Comparison of ENCODE assay signal across 13 cellular contexts in the genomic region with DNA sequence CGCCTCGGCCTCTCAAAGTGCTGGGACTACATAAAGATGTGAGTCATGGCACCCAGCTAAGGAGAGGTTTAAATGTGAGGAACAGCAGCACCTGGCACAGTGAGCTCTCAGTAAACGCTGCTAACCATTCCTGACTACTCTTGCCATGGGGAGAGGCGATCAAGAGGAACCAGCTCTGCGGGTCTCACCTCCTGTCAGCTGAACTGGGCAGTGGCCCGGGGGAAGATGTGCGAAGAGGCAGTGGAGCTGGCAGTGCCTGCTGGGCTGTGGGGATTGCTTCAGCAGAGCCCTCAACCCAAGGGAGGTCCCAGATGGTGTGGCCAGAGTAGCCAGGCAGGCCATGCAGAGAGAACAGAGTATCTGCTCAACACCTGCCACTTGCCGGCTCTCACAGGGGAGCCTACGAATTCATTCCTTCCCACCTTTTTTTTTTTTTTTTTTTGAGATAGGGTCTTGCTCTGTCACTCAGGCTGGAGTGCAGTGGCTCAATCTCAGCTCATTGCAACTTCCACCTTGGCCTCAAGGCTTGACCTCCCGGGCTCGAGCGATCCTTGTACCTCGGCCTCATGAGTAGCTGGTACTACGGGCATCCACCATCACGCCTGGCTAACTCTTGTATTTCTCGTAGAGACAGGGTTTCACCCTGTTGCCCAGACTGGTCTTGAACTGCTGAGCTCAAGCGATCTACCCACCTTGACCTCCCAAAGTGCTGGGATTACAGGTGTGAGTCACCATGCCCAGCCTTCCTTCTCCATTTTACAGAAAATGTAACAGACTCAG. TPM values are rescaled to one million over a fixed set of nuclear protein-coding genes. Genes with fewer than 3 reads are reported as not detected.
DNase-seq lines count a peak whose midpoint lies in the region; ATAC-seq and TF ChIP-seq lines count a peak whose summit lies in the region.
"Had no signal": no experiment of that assay in that cellular context is flagged by ENCODE, and none has a peak within 500 bp of the region (broad histone marks: within the 10 kb centered on the region; RNA-seq: fewer than 3 reads in every experiment).

No MANE protein-coding gene starts in this region.

- no peak overlapping the region for H3K4me3 Mint-ChIP-seq in activated T-helper 1 cell treated with anti-CD3 and anti-CD28 coated beads, Interleukin-12 subunit alpha, Interleukin-12 subunit beta, Interleukin-2, Interleukin-4 antibody, amounts not matched to agents 30 ng/mL and 10 ng/mL and 1 ng/mL, durations not matched to agents 14 hours and 24 hours and 36 hours

- intact Hi-C loops in activated T-helper 1 cell treated with anti-CD3 and anti-CD28 coated beads, Interleukin-12 subunit alpha, Interleukin-12 subunit beta, Interleukin-2, Interleukin-4 antibody, amounts not matched to agents 30 ng/mL and 10 ng/mL and 1 ng/mL, durations not matched to agents 14 hours and 24 hours and 36 hours (cut with micrococcal nuclease) = no loop called here
- intact Hi-C loops in prostate gland (cut with DNase I) = loop anchor here (10.0 kb wide), 1 partner anchor 119 kb away; no protein-coding TSS in a partner anchor

- no peak overlapping the region for H3K4me3 ChIP-seq in prostate gland
- H3K4me3 ChIP-seq: testis had no signal

- WGBS in prostate gland = 74% methylated on average over 17 of the region's 17 CpGs

- H3K27ac Mint-ChIP-seq in activated T-helper 1 cell treated with anti-CD3 and anti-CD28 coated beads, Interleukin-12 subunit alpha, Interleukin-12 subunit beta, Interleukin-2, Interleukin-4 antibody, amounts not matched to agents 30 ng/mL and 10 ng/mL and 1 ng/mL, durations not matched to agents 14 hours and 24 hours and 36 hours = peak overlapping the region; percentile 23

- peaks cover 8% of the 10 kb centered on the region for H3K4me1 Mint-ChIP-seq in activated T-helper 1 cell treated with anti-CD3 and anti-CD28 coated beads, Interleukin-12 subunit alpha, Interleukin-12 subunit beta, Interleukin-2, Interleukin-4 antibody, amounts not matched to agents 30 ng/mL and 10 ng/mL and 1 ng/mL, durations not matched to agents 14 hours and 24 hours and 36 hours (ENCODE audit: low read depth)

- TF ChIP-seq POLR2A in prostate gland (IDR thresholded peaks at IDR 0.05) = no peak

- no peaks in the 10 kb centered on the region for H3K27me3 Mint-ChIP-seq in activated T-helper 1 cell treated with anti-CD3 and anti-CD28 coated beads, Interleukin-12 subunit alpha, Interleukin-12 subunit beta, Interleukin-2, Interleukin-4 antibody, amounts not matched to agents 30 ng/mL and 10 ng/mL and 1 ng/mL, durations not matched to agents 14 hours and 24 hours and 36 hours (ENCODE audit: insufficient read depth)

- no peak for TF ChIP-seq CTCF in prostate gland (IDR thresholded peaks at IDR 0.05)

- H3K4me1 ChIP-seq in prostate gland (replicated peaks) = peaks cover 9% of the 10 kb centered on the region
- H3K4me1 ChIP-seq: testis had no signal

- peaks cover 22% of the 10 kb centered on the region for H3K36me3 Mint-ChIP-seq in activated T-helper 1 cell treated with anti-CD3 and anti-CD28 coated beads, Interleukin-12 subunit alpha, Interleukin-12 subunit beta, Interleukin-2, Interleukin-4 antibody, amounts not matched to agents 30 ng/mL and 10 ng/mL and 1 ng/mL, durations not matched to agents 14 hours and 24 hours and 36 hours (ENCODE audit: low read depth)

- peak; percentile 28 for DNase-seq in HT-29 (ENCODE audit: low spot score)
- no peak for DNase-seq in activated T-helper 1 cell treated with anti-CD3 and anti-CD28 coated beads, Interleukin-12 subunit alpha, Interleukin-12 subunit beta, Interleukin-2, Interleukin-4 antibody, amounts not matched to agents 30 ng/mL and 10 ng/mL and 1 ng/mL, durations not matched to agents 14 hours and 24 hours and 36 hours (ENCODE audit: low spot score)
- peak; percentile 52 for DNase-seq in prostate gland (ENCODE audit: low spot score)
- no peak for DNase-seq in SHP77 (lab: John Stamatoyannopoulos, UW)
- DNase-seq in amniotic stem cell (lab: John Stamatoyannopoulos, UW) = no peak
- DNase-seq: activated CD8-positive, alpha-beta memory T cell treated with anti-CD3 and anti-CD28 coated beads, Interleukin-2, amount 50 U/mL, for 48 hours; NCI-H1092; NCI-H510A; RPMI8226; stimulated activated CD4-positive, alpha-beta T cell treated with anti-CD3 and anti-CD28 coated beads, Interleukin-4, amount 100 ng/mL, for 4 hours; testis had no signal

- no peaks in the 10 kb centered on the region for H3K9me3 ChIP-seq in prostate gland
- H3K9me3 ChIP-seq: testis had no signal

- H3K27me3 ChIP-seq in prostate gland (replicated peaks; ENCODE audit: insufficient read depth) = no peaks in the 10 kb centered on the region
- H3K27me3 ChIP-seq: testis had no signal

- H3K36me3 ChIP-seq in prostate gland = peaks cover 0 to 36% of the 10 kb centered on the region in 2 donors

- ATAC-seq in GM21717 (IDR thresholded peaks at IDR 0.05; ENCODE audit: unreplicated experiment) = no peak

- peak overlapping the region in 1 of 2 donors; percentile 41 for H3K27ac ChIP-seq in prostate gland
- H3K27ac ChIP-seq: testis had no signal

- no peaks in the 10 kb centered on the region for H3K9me3 Mint-ChIP-seq in activated T-helper 1 cell treated with anti-CD3 and anti-CD28 coated beads, Interleukin-12 subunit alpha, Interleukin-12 subunit beta, Interleukin-2, Interleukin-4 antibody, amounts not matched to agents 30 ng/mL and 10 ng/mL and 1 ng/mL, durations not matched to agents 14 hours and 24 hours and 36 hours

RNA-seq across cellular contexts. Expression of gene POLM, which starts 6.8 kb away (rescaled TPM):
- total RNA-seq in HT-29 (2014; rRNA removed; shearing (Covaris generic)) = 20.0 and 22.9 TPM in 2 replicates
- total RNA-seq in activated T-helper 1 cell treated with anti-CD3 and anti-CD28 coated beads, Interleukin-12 subunit alpha, Interleukin-12 subunit beta, Interleukin-2, Interleukin-4 antibody, amounts not matched to agents 30 ng/mL and 10 ng/mL and 1 ng/mL, durations not matched to agents 14 hours and 24 hours and 36 hours = 36.9 and 41.7 TPM in 2 replicates
- 10 to 100 TPM; 63.7 to 80.7 TPM for total RNA-seq in prostate gland

RNA-seq across cellular contexts. Expression of gene PGAM2, which starts 10.1 kb away (rescaled TPM):
- 0.56 TPM in 1 of 2 replicates, not detected in the other for total RNA-seq in HT-29 (2014; rRNA removed; shearing (Covaris generic))
- total RNA-seq in activated T-helper 1 cell treated with anti-CD3 and anti-CD28 coated beads, Interleukin-12 subunit alpha, Interleukin-12 subunit beta, Interleukin-2, Interleukin-4 antibody, amounts not matched to agents 30 ng/mL and 10 ng/mL and 1 ng/mL, durations not matched to agents 14 hours and 24 hours and 36 hours = 0.42 and 0.78 TPM in 2 replicates
- total RNA-seq in prostate gland = 1 to 10 TPM in 1 of 2 donors, not detected in 1; 9.7 TPM
- total RNA-seq: mesenteric fat pad had no signal

RNA-seq across cellular contexts. Expression of gene AEBP1, which starts 28.7 kb away (rescaled TPM):
- total RNA-seq in HT-29 (2014; rRNA removed; shearing (Covaris generic)) = not detected in 2 replicates
- 17.0 and 17.2 TPM in 2 replicates for total RNA-seq in activated T-helper 1 cell treated with anti-CD3 and anti-CD28 coated beads, Interleukin-12 subunit alpha, Interleukin-12 subunit beta, Interleukin-2, Interleukin-4 antibody, amounts not matched to agents 30 ng/mL and 10 ng/mL and 1 ng/mL, durations not matched to agents 14 hours and 24 hours and 36 hours
- total RNA-seq in prostate gland = 100 to 1,000 TPM in 1 of 2 donors, 10 to 100 TPM in 1; 40.4 to 219 TPM

RNA-seq across cellular contexts. Expression of gene DBNL, which starts 31.0 kb away (rescaled TPM):
- total RNA-seq in HT-29 (2014; rRNA removed; shearing (Covaris generic)) = 184 and 203 TPM in 2 replicates
- total RNA-seq in activated T-helper 1 cell treated with anti-CD3 and anti-CD28 coated beads, Interleukin-12 subunit alpha, Interleukin-12 subunit beta, Interleukin-2, Interleukin-4 antibody, amounts not matched to agents 30 ng/mL and 10 ng/mL and 1 ng/mL, durations not matched to agents 14 hours and 24 hours and 36 hours = 140 TPM in 2 replicates
- 100 to 1,000 TPM; 118 to 120 TPM for total RNA-seq in prostate gland

RNA-seq across cellular contexts. Expression of gene POLD2, which starts 47.9 kb away (rescaled TPM):
- total RNA-seq in HT-29 (2014; rRNA removed; shearing (Covaris generic)) = 258 and 277 TPM in 2 replicates
- 234 and 250 TPM in 2 replicates for total RNA-seq in activated T-helper 1 cell treated with anti-CD3 and anti-CD28 coated beads, Interleukin-12 subunit alpha, Interleukin-12 subunit beta, Interleukin-2, Interleukin-4 antibody, amounts not matched to agents 30 ng/mL and 10 ng/mL and 1 ng/mL, durations not matched to agents 14 hours and 24 hours and 36 hours
- total RNA-seq in prostate gland = 10 to 100 TPM; 53.1 to 65.9 TPM

Comparison
In these comparisons a context has a peak if more than half of its experiments do, and no peak if none do; other contexts are left out.
1. DNase-seq: peak in HT-29 (single experiment) and prostate gland (single experiment); none in activated T-helper 1 cell treated with anti-CD3 and anti-CD28 coated beads, Interleukin-12 subunit alpha, Interleukin-12 subunit beta, Interleukin-2, Interleukin-4 antibody, amounts not matched to agents 30 ng/mL and 10 ng/mL and 1 ng/mL, durations not matched to agents 14 hours and 24 hours and 36 hours (single experiment), SHP77 (0 of 2) and amniotic stem cell (single experiment).
2. RNA of gene AEBP1, which starts 28.7 kb away (total RNA-seq): 40.4 to 219 TPM in prostate gland and 17.0 to 17.2 TPM in activated T-helper 1 cell treated with anti-CD3 and anti-CD28 coated beads, Interleukin-12 subunit alpha, Interleukin-12 subunit beta, Interleukin-2, Interleukin-4 antibody, amounts not matched to agents 30 ng/mL and 10 ng/mL and 1 ng/mL, durations not matched to agents 14 hours and 24 hours and 36 hours; not detected in HT-29; every median in the first group is over 10 times any median in the second.